In genomic region chr12:47388712-47389111, GRCh38 we compare ENCODE assay signal across 33 cellular contexts.
DNase-seq lines count a peak whose midpoint lies in the region; ATAC-seq, FAIRE-seq and TF ChIP-seq lines count a peak whose summit lies in the region.
"Had no signal": no experiment of that assay in that cellular context is flagged by ENCODE, and none has a peak within 500 bp of the region (broad histone marks: within the 10 kb centered on the region; RNA-seq: fewer than 3 reads in every experiment).

No MANE protein-coding gene starts in this region.

- BruUV-seq in K562 (replicated peaks; lab: Mats Ljungman, UMichigan) = no TSS peak

- FAIRE-seq in K562 (lab: Jason Lieb, UNC) = no peak
- FAIRE-seq: astrocyte, D721Med, GM12891 had no signal

- H3K9me3 Mint-ChIP-seq in activated naive CD4-positive, alpha-beta T cell treated with anti-CD3 and anti-CD28 coated beads, Interleukin-2, amount 50 U/mL, for 24 hours = no peaks in the 10 kb centered on the region
- H3K9me3 Mint-ChIP-seq in stimulated activated effector memory CD8-positive, alpha-beta T cell treated with anti-CD3 and anti-CD28 coated beads, Interleukin-12 subunit alpha, Interleukin-12 subunit beta, amount 100 ng/mL, for 72 hours = peaks cover 2% of the 10 kb centered on the region
- H3K9me3 Mint-ChIP-seq: dendritic cell treated with granulocyte-macrophage colony-stimulating factor and Interleukin-4, amounts not matched to agents 40 ng/mL and 50 ng/mL, for 4 days; HFFc6 had no signal

- TF ChIP-seq CTCF in K562 (IDR thresholded peaks at IDR 0.05 in 2 of 3, conservative IDR thresholded peaks at IDR 0.05 in 1 of 3; ENCODE audit: insufficient read depth in 2 of 3, low read depth in 1 of 3, low read length in 3 of 3) = no peak

- peaks cover 86% of the 10 kb centered on the region for H3K4me1 Mint-ChIP-seq in activated naive CD4-positive, alpha-beta T cell treated with anti-CD3 and anti-CD28 coated beads, Interleukin-2, amount 50 U/mL, for 24 hours
- peaks cover 79% of the 10 kb centered on the region for H3K4me1 Mint-ChIP-seq in stimulated activated effector memory CD8-positive, alpha-beta T cell treated with anti-CD3 and anti-CD28 coated beads, Interleukin-12 subunit alpha, Interleukin-12 subunit beta, amount 100 ng/mL, for 72 hours

- ATAC-seq in K562 = peak; percentile 47; the same call in 1 of the 3 replicates
- no peak for ATAC-seq in stimulated activated effector memory CD8-positive, alpha-beta T cell treated with anti-CD3 and anti-CD28 coated beads, Interleukin-12 subunit alpha, Interleukin-12 subunit beta, amount 100 ng/mL, for 72 hours
- ATAC-seq: foreskin keratinocyte, sciatic nerve had no signal

- H2AFZ ChIP-seq in K562 (ENCODE audit: low read depth, low read length) = no peak overlapping the region

- H3K9me3 ChIP-seq in NT2/D1 (ENCODE audit: insufficient read depth, low read length) = no peaks in the 10 kb centered on the region
- no peaks in the 10 kb centered on the region for H3K9me3 ChIP-seq in K562 (replicated peaks; ENCODE audit: control insufficient read depth, insufficient read depth, low read depth, low read length)
- H3K9me3 ChIP-seq: esophagus muscularis mucosa, left ventricle myocardium inferior, MG63, prostate gland, testis, uterus had no signal

- intact Hi-C loops in K562 (cut with micrococcal nuclease) = no loop called here

- POLR2A ChIA-PET in K562 (lab: Yijun Ruan, JAX) = interaction anchor here (0.5 to 1.1 kb wide), 4 partner anchors 9 to 779 kb away, joined by 3 to 4 read pairs (median 4); no protein-coding TSS in a partner anchor

- H3K4me3 Mint-ChIP-seq in activated naive CD4-positive, alpha-beta T cell treated with anti-CD3 and anti-CD28 coated beads, Interleukin-2, amount 50 U/mL, for 24 hours = no peak overlapping the region
- H3K4me3 Mint-ChIP-seq in stimulated activated effector memory CD8-positive, alpha-beta T cell treated with anti-CD3 and anti-CD28 coated beads, Interleukin-12 subunit alpha, Interleukin-12 subunit beta, amount 100 ng/mL, for 72 hours = peak overlapping the region; percentile 30
- H3K4me3 Mint-ChIP-seq: dendritic cell treated with granulocyte-macrophage colony-stimulating factor and Interleukin-4, amounts not matched to agents 40 ng/mL and 50 ng/mL, for 4 days; HFFc6 had no signal

- in situ Hi-C loops in K562 (cut with MboI) = no loop called here

- peak overlapping the region; percentile 95 for H3K27ac Mint-ChIP-seq in activated naive CD4-positive, alpha-beta T cell treated with anti-CD3 and anti-CD28 coated beads, Interleukin-2, amount 50 U/mL, for 24 hours
- peak overlapping the region; percentile 99 for H3K27ac Mint-ChIP-seq in stimulated activated effector memory CD8-positive, alpha-beta T cell treated with anti-CD3 and anti-CD28 coated beads, Interleukin-12 subunit alpha, Interleukin-12 subunit beta, amount 100 ng/mL, for 72 hours
- H3K27ac Mint-ChIP-seq: dendritic cell treated with granulocyte-macrophage colony-stimulating factor and Interleukin-4, amounts not matched to agents 40 ng/mL and 50 ng/mL, for 4 days; HFFc6 had no signal

- CTCF ChIA-PET in K562 (lab: Yijun Ruan, JAX; ENCODE audit: low intra/inter-chr PET ratio) = no interaction called here

- H3K9me1 ChIP-seq in K562 (ENCODE audit: control insufficient read depth, insufficient read depth, low read length) = no peaks in the 10 kb centered on the region

- H3K79me2 ChIP-seq in K562 (ENCODE audit: control insufficient read depth, insufficient read depth, low read length) = no peaks in the 10 kb centered on the region

- no peak for DNase-seq in activated naive CD4-positive, alpha-beta T cell treated with anti-CD3 and anti-CD28 coated beads, Interleukin-2, amount 50 U/mL, for 16 hours
- DNase-seq in NT2/D1 (ENCODE audit: low read depth, low spot score) (peak; percentile 25), K562 (ENCODE audit: extremely low read depth in 1 of 4, low spot score in 3 of 4) (no peak), D341Med (ENCODE audit: low spot score) (no peak), NK-92 (lab: John Stamatoyannopoulos, UW; ENCODE audit: unreplicated experiment) (no peak), OCI-M2 (lab: John Stamatoyannopoulos, UW; ENCODE audit: unreplicated experiment) (no peak)
- DNase-seq in stimulated activated effector memory CD8-positive, alpha-beta T cell treated with anti-CD3 and anti-CD28 coated beads, Interleukin-12 subunit alpha, Interleukin-12 subunit beta, amount 100 ng/mL, for 72 hours (ENCODE audit: low spot score in 2 of 2) = no peak
- DNase-seq: activated CD4-positive, alpha-beta T cell treated with anti-CD3 and anti-CD28 coated beads, Interleukin-2, amount 50 U/mL, for 1 hour; activated CD8-positive, alpha-beta memory T cell treated with anti-CD3 and anti-CD28 coated beads, Interleukin-2, amount 50 U/mL, for 48 hours; caudate nucleus; foreskin keratinocyte; HFFc6; KG1; left ventricle myocardium inferior; mesendoderm; MG63; NCI-H1417 treated with DMSO at 0.1 percent for 48 hours; NCI-H2081; NCI-H446; NCI-H774; stimulated activated CD4-positive, alpha-beta T cell treated with anti-CD3 and anti-CD28 coated beads, Interleukin-12 subunit alpha, Interleukin-12 subunit beta, amount 100 ng/mL, for 4 hours; stimulated activated CD4-positive, alpha-beta T cell treated with anti-CD3 and anti-CD28 coated beads, Interleukin-4, amount 100 ng/mL, for 1 hour; testis; uterus had no signal

- TF ChIP-seq POLR2A in K562 (conservative IDR thresholded peaks at IDR 0.05) = no peak

- no peaks in the 10 kb centered on the region for H4K20me1 ChIP-seq in K562 (replicated peaks; ENCODE audit: control insufficient read depth, insufficient read depth, low read length)

- H3K4me1 ChIP-seq in NT2/D1 (ENCODE audit: insufficient read depth, insufficient read length) (peaks cover 3% of the 10 kb centered on the region), K562 (replicated peaks in 1 of 2; ENCODE audit: control insufficient read depth in 2 of 2, insufficient read depth in 2 of 2, low read length in 2 of 2) (peaks cover 0 to 10% of the 10 kb centered on the region in 2 experiments; a peak in 2 of 5 replicates)
- H3K4me1 ChIP-seq: prostate gland, uterus had no signal

- no peak overlapping the region for H3K27ac ChIP-seq in K562 (ENCODE audit: extremely low read depth, low read depth, low read length)
- H3K27ac ChIP-seq: C4-2B, esophagus muscularis mucosa, foreskin keratinocyte, left ventricle myocardium inferior, prostate gland, testis, uterus had no signal

- H3K36me3 ChIP-seq in NT2/D1 (ENCODE audit: insufficient read depth, insufficient read length, low read length) (no peaks in the 10 kb centered on the region), K562 (ENCODE audit: control insufficient read depth, insufficient read depth, low read length) (no peaks in the 10 kb centered on the region)
- H3K36me3 ChIP-seq: esophagus muscularis mucosa, left ventricle myocardium inferior, MG63, prostate gland, uterus had no signal

- no peak overlapping the region for H3K4me2 ChIP-seq in K562 (ENCODE audit: insufficient read depth, low read length)

- H3K27me3 ChIP-seq in NT2/D1 (ENCODE audit: insufficient read depth, insufficient read length) (no peaks in the 10 kb centered on the region), K562 (ENCODE audit: control insufficient read depth in 2 of 2, insufficient read depth in 2 of 2, low read length in 2 of 2) (no peaks in the 10 kb centered on the region)
- H3K27me3 ChIP-seq: esophagus muscularis mucosa, foreskin keratinocyte, MG63, testis, uterus had no signal

- no peak for TF ChIP-seq EP300 in K562 (IDR thresholded peaks at IDR 0.05; ENCODE audit: low read length)

- TF ChIP-seq RAD21 in K562 (CRISPR knock-in tag; conservative IDR thresholded peaks at IDR 0.05 in 1 of 2, IDR thresholded peaks at IDR 0.05 in 1 of 2) = no peak

- peaks cover 4% of the 10 kb centered on the region for H3K36me3 Mint-ChIP-seq in activated naive CD4-positive, alpha-beta T cell treated with anti-CD3 and anti-CD28 coated beads, Interleukin-2, amount 50 U/mL, for 24 hours
- H3K36me3 Mint-ChIP-seq in stimulated activated effector memory CD8-positive, alpha-beta T cell treated with anti-CD3 and anti-CD28 coated beads, Interleukin-12 subunit alpha, Interleukin-12 subunit beta, amount 100 ng/mL, for 72 hours = peaks cover 17% of the 10 kb centered on the region

- H3K4me3 ChIP-seq in NT2/D1 (ENCODE audit: insufficient read length, low read depth) (no peak overlapping the region), K562 (no peak overlapping the region)
- H3K4me3 ChIP-seq: esophagus muscularis mucosa, left ventricle myocardium inferior, MG63, prostate gland, testis, uterus had no signal

- no peaks in the 10 kb centered on the region for H3K27me3 Mint-ChIP-seq in activated naive CD4-positive, alpha-beta T cell treated with anti-CD3 and anti-CD28 coated beads, Interleukin-2, amount 50 U/mL, for 24 hours

- H3K9ac ChIP-seq in NT2/D1 (ENCODE audit: insufficient read length, low read depth) = no peak overlapping the region
- H3K9ac ChIP-seq in K562 (ENCODE audit: insufficient read depth in 1 of 2, low read depth in 2 of 2, low read length in 2 of 2) = no peak overlapping the region

- WGBS in K562 (ENCODE audit: insufficient coverage, low coverage, missing lambda C conversion rate) = 17% methylated on average over 7 of the region's 7 CpGs

TF ChIP-seq in K562, 482 proteins besides CTCF, POLR2A, EP300 and RAD21 (continues in another document):
- no peak for TF ChIP-seq HDAC3 (IDR thresholded peaks at IDR 0.05; ENCODE audit: borderline replicate concordance, partially characterized antibody)
- TF ChIP-seq, protein P1, sequence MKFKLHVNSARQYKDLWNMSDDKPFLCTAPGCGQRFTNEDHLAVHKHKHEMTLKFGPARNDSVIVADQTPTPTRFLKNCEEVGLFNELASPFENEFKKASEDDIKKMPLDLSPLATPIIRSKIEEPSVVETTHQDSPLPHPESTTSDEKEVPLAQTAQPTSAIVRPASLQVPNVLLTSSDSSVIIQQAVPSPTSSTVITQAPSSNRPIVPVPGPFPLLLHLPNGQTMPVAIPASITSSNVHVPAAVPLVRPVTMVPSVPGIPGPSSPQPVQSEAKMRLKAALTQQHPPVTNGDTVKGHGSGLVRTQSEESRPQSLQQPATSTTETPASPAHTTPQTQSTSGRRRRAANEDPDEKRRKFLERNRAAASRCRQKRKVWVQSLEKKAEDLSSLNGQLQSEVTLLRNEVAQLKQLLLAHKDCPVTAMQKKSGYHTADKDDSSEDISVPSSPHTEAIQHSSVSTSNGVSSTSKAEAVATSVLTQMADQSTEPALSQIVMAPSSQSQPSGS (CRISPR knock-in tag; IDR thresholded peaks at IDR 0.05) = no peak
- TF ChIP-seq, protein P2, sequence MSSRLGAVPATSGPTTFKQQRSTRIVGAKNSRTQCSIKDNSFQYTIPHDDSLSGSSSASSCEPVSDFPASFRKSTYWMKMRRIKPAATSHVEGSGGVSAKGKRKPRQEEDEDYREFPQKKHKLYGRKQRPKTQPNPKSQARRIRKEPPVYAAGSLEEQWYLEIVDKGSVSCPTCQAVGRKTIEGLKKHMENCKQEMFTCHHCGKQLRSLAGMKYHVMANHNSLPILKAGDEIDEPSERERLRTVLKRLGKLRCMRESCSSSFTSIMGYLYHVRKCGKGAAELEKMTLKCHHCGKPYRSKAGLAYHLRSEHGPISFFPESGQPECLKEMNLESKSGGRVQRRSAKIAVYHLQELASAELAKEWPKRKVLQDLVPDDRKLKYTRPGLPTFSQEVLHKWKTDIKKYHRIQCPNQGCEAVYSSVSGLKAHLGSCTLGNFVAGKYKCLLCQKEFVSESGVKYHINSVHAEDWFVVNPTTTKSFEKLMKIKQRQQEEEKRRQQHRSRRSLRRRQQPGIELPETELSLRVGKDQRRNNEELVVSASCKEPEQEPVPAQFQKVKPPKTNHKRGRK (tag; IDR thresholded peaks at IDR 0.05) = no peak
